2 cellular contexts compared by ENCODE assay signal in the genomic region with DNA sequence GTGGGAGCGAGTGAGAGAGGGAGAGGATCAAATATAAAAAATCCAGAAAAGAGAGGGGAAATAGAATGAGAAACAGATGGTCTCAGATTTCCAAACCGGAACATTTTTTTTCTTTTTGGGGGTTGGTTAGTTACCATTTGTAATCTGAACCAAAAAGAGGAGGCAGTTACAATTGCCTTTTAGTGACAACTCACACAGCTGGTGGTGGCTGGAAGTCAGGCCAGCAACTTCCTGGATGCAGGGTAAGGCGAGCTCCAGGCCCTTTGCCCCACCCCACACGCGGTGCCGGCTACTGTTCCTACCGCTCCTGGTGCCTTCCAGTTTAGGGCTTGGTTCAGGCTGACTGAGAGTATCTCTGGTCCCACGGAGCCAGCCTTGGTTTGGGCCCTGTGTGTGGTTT.
TF ChIP-seq lines count a peak whose summit lies in the region.

No MANE protein-coding gene starts in this region.

TF ChIP-seq in WTC11, 78 proteins besides CTCF, POLR2A, EP300 and RAD21 (continued from another document):
- TF ChIP-seq SOX15 (CRISPR knock-in tag; IDR thresholded peaks at IDR 0.05) (no peak), GRHL2 (CRISPR knock-in tag; IDR thresholded peaks at IDR 0.05; ENCODE audit: insufficient replicate concordance, severe bottlenecking) (no peak), NR1H2 (CRISPR knock-in tag; IDR thresholded peaks at IDR 0.05) (no peak), SMAD3 (CRISPR knock-in tag; IDR thresholded peaks at IDR 0.05; ENCODE audit: borderline replicate concordance) (no peak), FOXJ3 (CRISPR knock-in tag; IDR thresholded peaks at IDR 0.05; ENCODE audit: borderline replicate concordance) (no peak), CBFB (CRISPR knock-in tag; IDR thresholded peaks at IDR 0.05; ENCODE audit: low read depth) (no peak), MYBL2 (CRISPR knock-in tag; IDR thresholded peaks at IDR 0.05) (no peak), TEAD1 (CRISPR knock-in tag; IDR thresholded peaks at IDR 0.05) (no peak), ZBTB21 (CRISPR knock-in tag; IDR thresholded peaks at IDR 0.05; ENCODE audit: borderline replicate concordance) (no peak), JUN (CRISPR knock-in tag; IDR thresholded peaks at IDR 0.05) (no peak), NFE2L1 (CRISPR knock-in tag; IDR thresholded peaks at IDR 0.05) (no peak), ZNF219 (CRISPR knock-in tag; IDR thresholded peaks at IDR 0.05; ENCODE audit: borderline replicate concordance) (no peak)
- TF ChIP-seq, protein P1, sequence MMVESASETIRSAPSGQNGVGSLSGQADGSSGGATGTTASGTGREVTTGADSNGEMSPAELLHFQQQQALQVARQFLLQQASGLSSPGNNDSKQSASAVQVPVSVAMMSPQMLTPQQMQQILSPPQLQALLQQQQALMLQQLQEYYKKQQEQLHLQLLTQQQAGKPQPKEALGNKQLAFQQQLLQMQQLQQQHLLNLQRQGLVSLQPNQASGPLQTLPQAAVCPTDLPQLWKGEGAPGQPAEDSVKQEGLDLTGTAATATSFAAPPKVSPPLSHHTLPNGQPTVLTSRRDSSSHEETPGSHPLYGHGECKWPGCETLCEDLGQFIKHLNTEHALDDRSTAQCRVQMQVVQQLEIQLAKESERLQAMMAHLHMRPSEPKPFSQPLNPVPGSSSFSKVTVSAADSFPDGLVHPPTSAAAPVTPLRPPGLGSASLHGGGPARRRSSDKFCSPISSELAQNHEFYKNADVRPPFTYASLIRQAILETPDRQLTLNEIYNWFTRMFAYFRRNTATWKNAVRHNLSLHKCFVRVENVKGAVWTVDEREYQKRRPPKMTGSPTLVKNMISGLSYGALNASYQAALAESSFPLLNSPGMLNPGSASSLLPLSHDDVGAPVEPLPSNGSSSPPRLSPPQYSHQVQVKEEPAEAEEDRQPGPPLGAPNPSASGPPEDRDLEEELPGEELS (CRISPR knock-in tag; IDR thresholded peaks at IDR 0.05) = no peak
- TF ChIP-seq, protein P2, sequence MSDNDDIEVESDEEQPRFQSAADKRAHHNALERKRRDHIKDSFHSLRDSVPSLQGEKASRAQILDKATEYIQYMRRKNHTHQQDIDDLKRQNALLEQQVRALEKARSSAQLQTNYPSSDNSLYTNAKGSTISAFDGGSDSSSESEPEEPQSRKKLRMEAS (CRISPR knock-in tag; IDR thresholded peaks at IDR 0.05) = no peak
- TF ChIP-seq, protein P3, sequence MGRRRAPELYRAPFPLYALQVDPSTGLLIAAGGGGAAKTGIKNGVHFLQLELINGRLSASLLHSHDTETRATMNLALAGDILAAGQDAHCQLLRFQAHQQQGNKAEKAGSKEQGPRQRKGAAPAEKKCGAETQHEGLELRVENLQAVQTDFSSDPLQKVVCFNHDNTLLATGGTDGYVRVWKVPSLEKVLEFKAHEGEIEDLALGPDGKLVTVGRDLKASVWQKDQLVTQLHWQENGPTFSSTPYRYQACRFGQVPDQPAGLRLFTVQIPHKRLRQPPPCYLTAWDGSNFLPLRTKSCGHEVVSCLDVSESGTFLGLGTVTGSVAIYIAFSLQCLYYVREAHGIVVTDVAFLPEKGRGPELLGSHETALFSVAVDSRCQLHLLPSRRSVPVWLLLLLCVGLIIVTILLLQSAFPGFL (CRISPR knock-in tag; IDR thresholded peaks at IDR 0.05; ENCODE audit: borderline replicate concordance) = no peak
- TF ChIP-seq, protein P4, sequence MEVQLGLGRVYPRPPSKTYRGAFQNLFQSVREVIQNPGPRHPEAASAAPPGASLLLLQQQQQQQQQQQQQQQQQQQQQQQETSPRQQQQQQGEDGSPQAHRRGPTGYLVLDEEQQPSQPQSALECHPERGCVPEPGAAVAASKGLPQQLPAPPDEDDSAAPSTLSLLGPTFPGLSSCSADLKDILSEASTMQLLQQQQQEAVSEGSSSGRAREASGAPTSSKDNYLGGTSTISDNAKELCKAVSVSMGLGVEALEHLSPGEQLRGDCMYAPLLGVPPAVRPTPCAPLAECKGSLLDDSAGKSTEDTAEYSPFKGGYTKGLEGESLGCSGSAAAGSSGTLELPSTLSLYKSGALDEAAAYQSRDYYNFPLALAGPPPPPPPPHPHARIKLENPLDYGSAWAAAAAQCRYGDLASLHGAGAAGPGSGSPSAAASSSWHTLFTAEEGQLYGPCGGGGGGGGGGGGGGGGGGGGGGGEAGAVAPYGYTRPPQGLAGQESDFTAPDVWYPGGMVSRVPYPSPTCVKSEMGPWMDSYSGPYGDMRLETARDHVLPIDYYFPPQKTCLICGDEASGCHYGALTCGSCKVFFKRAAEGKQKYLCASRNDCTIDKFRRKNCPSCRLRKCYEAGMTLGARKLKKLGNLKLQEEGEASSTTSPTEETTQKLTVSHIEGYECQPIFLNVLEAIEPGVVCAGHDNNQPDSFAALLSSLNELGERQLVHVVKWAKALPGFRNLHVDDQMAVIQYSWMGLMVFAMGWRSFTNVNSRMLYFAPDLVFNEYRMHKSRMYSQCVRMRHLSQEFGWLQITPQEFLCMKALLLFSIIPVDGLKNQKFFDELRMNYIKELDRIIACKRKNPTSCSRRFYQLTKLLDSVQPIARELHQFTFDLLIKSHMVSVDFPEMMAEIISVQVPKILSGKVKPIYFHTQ (CRISPR knock-in tag; IDR thresholded peaks at IDR 0.05) = no peak
- TF ChIP-seq, protein P5, sequence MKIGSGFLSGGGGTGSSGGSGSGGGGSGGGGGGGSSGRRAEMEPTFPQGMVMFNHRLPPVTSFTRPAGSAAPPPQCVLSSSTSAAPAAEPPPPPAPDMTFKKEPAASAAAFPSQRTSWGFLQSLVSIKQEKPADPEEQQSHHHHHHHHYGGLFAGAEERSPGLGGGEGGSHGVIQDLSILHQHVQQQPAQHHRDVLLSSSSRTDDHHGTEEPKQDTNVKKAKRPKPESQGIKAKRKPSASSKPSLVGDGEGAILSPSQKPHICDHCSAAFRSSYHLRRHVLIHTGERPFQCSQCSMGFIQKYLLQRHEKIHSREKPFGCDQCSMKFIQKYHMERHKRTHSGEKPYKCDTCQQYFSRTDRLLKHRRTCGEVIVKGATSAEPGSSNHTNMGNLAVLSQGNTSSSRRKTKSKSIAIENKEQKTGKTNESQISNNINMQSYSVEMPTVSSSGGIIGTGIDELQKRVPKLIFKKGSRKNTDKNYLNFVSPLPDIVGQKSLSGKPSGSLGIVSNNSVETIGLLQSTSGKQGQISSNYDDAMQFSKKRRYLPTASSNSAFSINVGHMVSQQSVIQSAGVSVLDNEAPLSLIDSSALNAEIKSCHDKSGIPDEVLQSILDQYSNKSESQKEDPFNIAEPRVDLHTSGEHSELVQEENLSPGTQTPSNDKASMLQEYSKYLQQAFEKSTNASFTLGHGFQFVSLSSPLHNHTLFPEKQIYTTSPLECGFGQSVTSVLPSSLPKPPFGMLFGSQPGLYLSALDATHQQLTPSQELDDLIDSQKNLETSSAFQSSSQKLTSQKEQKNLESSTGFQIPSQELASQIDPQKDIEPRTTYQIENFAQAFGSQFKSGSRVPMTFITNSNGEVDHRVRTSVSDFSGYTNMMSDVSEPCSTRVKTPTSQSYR (CRISPR knock-in tag; IDR thresholded peaks at IDR 0.05) = no peak

TF ChIP-seq in HepG2, 621 proteins besides CTCF, POLR2A, EP300 and RAD21 (continued from another document):
- TF ChIP-seq, protein P6, sequence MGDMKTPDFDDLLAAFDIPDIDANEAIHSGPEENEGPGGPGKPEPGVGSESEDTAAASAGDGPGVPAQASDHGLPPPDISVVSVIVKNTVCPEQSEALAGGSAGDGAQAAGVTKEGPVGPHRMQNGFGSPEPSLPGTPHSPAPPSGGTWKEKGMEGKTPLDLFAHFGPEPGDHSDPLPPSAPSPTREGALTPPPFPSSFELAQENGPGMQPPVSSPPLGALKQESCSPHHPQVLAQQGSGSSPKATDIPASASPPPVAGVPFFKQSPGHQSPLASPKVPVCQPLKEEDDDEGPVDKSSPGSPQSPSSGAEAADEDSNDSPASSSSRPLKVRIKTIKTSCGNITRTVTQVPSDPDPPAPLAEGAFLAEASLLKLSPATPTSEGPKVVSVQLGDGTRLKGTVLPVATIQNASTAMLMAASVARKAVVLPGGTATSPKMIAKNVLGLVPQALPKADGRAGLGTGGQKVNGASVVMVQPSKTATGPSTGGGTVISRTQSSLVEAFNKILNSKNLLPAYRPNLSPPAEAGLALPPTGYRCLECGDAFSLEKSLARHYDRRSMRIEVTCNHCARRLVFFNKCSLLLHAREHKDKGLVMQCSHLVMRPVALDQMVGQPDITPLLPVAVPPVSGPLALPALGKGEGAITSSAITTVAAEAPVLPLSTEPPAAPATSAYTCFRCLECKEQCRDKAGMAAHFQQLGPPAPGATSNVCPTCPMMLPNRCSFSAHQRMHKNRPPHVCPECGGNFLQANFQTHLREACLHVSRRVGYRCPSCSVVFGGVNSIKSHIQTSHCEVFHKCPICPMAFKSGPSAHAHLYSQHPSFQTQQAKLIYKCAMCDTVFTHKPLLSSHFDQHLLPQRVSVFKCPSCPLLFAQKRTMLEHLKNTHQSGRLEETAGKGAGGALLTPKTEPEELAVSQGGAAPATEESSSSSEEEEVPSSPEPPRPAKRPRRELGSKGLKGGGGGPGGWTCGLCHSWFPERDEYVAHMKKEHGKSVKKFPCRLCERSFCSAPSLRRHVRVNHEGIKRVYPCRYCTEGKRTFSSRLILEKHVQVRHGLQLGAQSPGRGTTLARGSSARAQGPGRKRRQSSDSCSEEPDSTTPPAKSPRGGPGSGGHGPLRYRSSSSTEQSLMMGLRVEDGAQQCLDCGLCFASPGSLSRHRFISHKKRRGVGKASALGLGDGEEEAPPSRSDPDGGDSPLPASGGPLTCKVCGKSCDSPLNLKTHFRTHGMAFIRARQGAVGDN (CRISPR knock-in tag; IDR thresholded peaks at IDR 0.05) = peak; percentile 53
- no peak for TF ChIP-seq ZNF234 (CRISPR knock-in tag; conservative IDR thresholded peaks at IDR 0.05)
